In the genomic region with DNA sequence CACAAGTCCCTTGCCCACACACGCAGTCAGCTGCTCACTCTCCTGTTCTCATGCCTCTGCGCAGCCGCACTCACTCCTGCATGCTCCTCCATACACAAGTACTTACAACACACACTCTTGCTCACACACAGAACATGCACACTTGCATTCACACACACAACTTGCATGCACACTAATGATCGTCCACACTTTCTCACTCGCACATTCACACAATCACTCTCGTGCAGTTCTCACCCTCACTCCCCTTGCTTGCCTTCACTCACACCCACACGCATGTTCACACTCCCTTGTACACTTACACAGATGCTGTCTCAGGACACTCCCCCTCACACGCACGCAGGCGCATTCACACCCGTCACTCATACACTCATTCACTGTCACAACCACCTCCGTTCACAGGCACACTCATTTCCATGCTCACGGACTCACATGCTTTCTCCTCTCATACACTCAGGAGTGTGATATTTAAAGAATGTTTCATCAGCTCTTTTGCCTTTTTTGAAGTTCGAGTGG, we compare ENCODE assay signal across 33 cellular contexts. TPM values are rescaled to one million over a fixed set of nuclear protein-coding genes. Genes with fewer than 3 reads are reported as not detected.
DNase-seq lines count a peak whose midpoint lies in the region; ATAC-seq, FAIRE-seq and TF ChIP-seq lines count a peak whose summit lies in the region.
"Had no signal": no experiment of that assay in that cellular context is flagged by ENCODE, and none has a peak within 500 bp of the region (broad histone marks: within the 10 kb centered on the region; RNA-seq: fewer than 3 reads in every experiment).

No MANE protein-coding gene starts in this region.

- H2AFZ ChIP-seq in HepG2 (ENCODE audit: low read length), result no peak overlapping the region
- H2AFZ ChIP-seq: GM23338 had no signal

- H4K20me1 ChIP-seq in HepG2 (ENCODE audit: insufficient read depth, low read length), result no peaks in the 10 kb centered on the region

- TF ChIP-seq CTCF in HepG2 (CRISPR knock-in tag; IDR thresholded peaks at IDR 0.05) (no peak), right lobe of liver (IDR thresholded peaks at IDR 0.05) (no peak), brain (conservative IDR thresholded peaks at IDR 0.05) (no peak), omental fat pad (IDR thresholded peaks at IDR 0.05) (no peak), tibial nerve (IDR thresholded peaks at IDR 0.05) (no peak)

- TF ChIP-seq EP300 in HepG2 (IDR thresholded peaks at IDR 0.05; ENCODE audit: low read depth in 2 of 2, low read length in 2 of 2) (no peak), HepG2 (CRISPR knock-in tag; IDR thresholded peaks at IDR 0.05; ENCODE audit: borderline replicate concordance) (no peak), tibial nerve (IDR thresholded peaks at IDR 0.05) (no peak)

- no peak for TF ChIP-seq RAD21 in HepG2 (CRISPR knock-in tag; IDR thresholded peaks at IDR 0.05)

- H3K9ac ChIP-seq in HepG2 (ENCODE audit: insufficient read depth, low read depth, low read length), result no peak overlapping the region

- no peaks in the 10 kb centered on the region for H3K27me3 Mint-ChIP-seq in brain
- peaks cover 3 to 14% of the 10 kb centered on the region in 2 donors for H3K27me3 Mint-ChIP-seq in stimulated activated naive B cell treated with anti-CD40 and anti-IgM and Interleukin-4, amounts not matched to agents 10 μg/mL and 1 μg/mL and 100 μg/mL, for 72 hours
- H3K27me3 Mint-ChIP-seq: activated naive CD8-positive, alpha-beta T cell treated with anti-CD3 and anti-CD28 coated beads, Interleukin-2, amount 10 ng/mL, durations not matched to agents 7 days and 5 days had no signal

- FAIRE-seq in HepG2 (lab: Jason Lieb, UNC), result no peak
- FAIRE-seq: endothelial cell of umbilical vein, pancreas had no signal

- in situ Hi-C loops in HepG2 (cut with HindIII; ENCODE audit: extremely low pct_ligation_motif_present, low pct_unique_long_range_greater_than_20kb), result no loop called here

- H3K4me1 ChIP-seq in HepG2 (ENCODE audit: insufficient read depth, low read length) (no peaks in the 10 kb centered on the region), right lobe of liver (no peaks in the 10 kb centered on the region), tibial nerve (peaks cover 0 to 21% (median 0%) of the 10 kb centered on the region in 4 donors)
- H3K4me1 ChIP-seq: ascending aorta, pancreas had no signal

- CTCF ChIA-PET in HepG2 (lab: Yijun Ruan, JAX; ENCODE audit: low intra/inter-chr PET ratio, low total read pairs), result no interaction called here

- intact Hi-C loops in HepG2 (cut with micrococcal nuclease; ENCODE audit: unreplicated experiment) (no loop called here), right lobe of liver (cut with DNase I) (no loop called here)

- no peak overlapping the region for H3K27ac ChIP-seq in HepG2 (ENCODE audit: extremely low read length, insufficient read depth, low read length)
- H3K27ac ChIP-seq in right lobe of liver, result no peak overlapping the region
- H3K27ac ChIP-seq in tibial nerve, result no peak overlapping the region
- H3K27ac ChIP-seq: 22Rv1, ascending aorta, pancreas, SK-N-MC, thoracic aorta had no signal

- H3K79me2 ChIP-seq in HepG2 (ENCODE audit: insufficient read depth, low read length), result no peaks in the 10 kb centered on the region

- peaks cover 2 to 62% of the 10 kb centered on the region in 2 experiments; a peak in 4 of 5 replicates for H3K27me3 ChIP-seq in HepG2 (ENCODE audit: control insufficient read depth in 1 of 2, insufficient read depth in 2 of 2, low read length in 2 of 2)
- no peaks in the 10 kb centered on the region for H3K27me3 ChIP-seq in right lobe of liver
- no peaks in the 10 kb centered on the region for H3K27me3 ChIP-seq in tibial nerve
- H3K27me3 ChIP-seq: ascending aorta, pancreas had no signal

- H3K4me3 ChIP-seq in HepG2 (replicated peaks in 1 of 3; ENCODE audit: insufficient read depth in 1 of 3, low read depth in 2 of 3, low read length in 3 of 3) (no peak overlapping the region), right lobe of liver (no peak overlapping the region), tibial nerve (no peak overlapping the region)
- H3K4me3 ChIP-seq: ascending aorta, GM23338, pancreas, SK-N-MC, thoracic aorta had no signal

- POLR2A ChIA-PET in HepG2 (lab: Yijun Ruan, JAX), result no interaction called here

- peaks cover 46% of the 10 kb centered on the region for H3K4me1 Mint-ChIP-seq in brain
- H3K4me1 Mint-ChIP-seq in stimulated activated naive B cell treated with anti-CD40 and anti-IgM and Interleukin-4, amounts not matched to agents 10 μg/mL and 1 μg/mL and 100 μg/mL, for 72 hours, result no peaks in the 10 kb centered on the region
- H3K4me1 Mint-ChIP-seq: activated naive CD8-positive, alpha-beta T cell treated with anti-CD3 and anti-CD28 coated beads, Interleukin-2, amount 10 ng/mL, durations not matched to agents 7 days and 5 days had no signal

- no TSS peak for BruUV-seq in HepG2 (replicated peaks; lab: Mats Ljungman, UMichigan)

- peak overlapping the region; percentile 4 to 90 (median 24) for H3K27ac Mint-ChIP-seq in brain
- H3K27ac Mint-ChIP-seq in stimulated activated naive B cell treated with anti-CD40 and anti-IgM and Interleukin-4, amounts not matched to agents 10 μg/mL and 1 μg/mL and 100 μg/mL, for 72 hours, result no peak overlapping the region
- H3K27ac Mint-ChIP-seq: activated naive CD8-positive, alpha-beta T cell treated with anti-CD3 and anti-CD28 coated beads, Interleukin-2, amount 10 ng/mL, durations not matched to agents 7 days and 5 days; GM23338 had no signal

- WGBS in HepG2 (ENCODE audit: low lambda C conversion rate), result 65% methylated on average over 14 of the region's 14 CpGs
- 83% methylated on average over 14 of the region's 14 CpGs for WGBS in right lobe of liver (ENCODE audit: insufficient coverage, low coverage, low lambda C conversion rate, missing lambda C conversion rate)
- WGBS in tibial nerve, 2 donors, result 96 to 97% methylated on average over 14 of the region's 14 CpGs

- H3K4me2 ChIP-seq in HepG2 (ENCODE audit: low read depth, low read length), result no peak overlapping the region
- H3K4me2 ChIP-seq: GM23338 had no signal

- peak overlapping the region in 1 of 5 experiments; percentile 31 for H3K4me3 Mint-ChIP-seq in brain
- H3K4me3 Mint-ChIP-seq in stimulated activated naive B cell treated with anti-CD40 and anti-IgM and Interleukin-4, amounts not matched to agents 10 μg/mL and 1 μg/mL and 100 μg/mL, for 72 hours, result no peak overlapping the region
- H3K4me3 Mint-ChIP-seq: activated naive CD8-positive, alpha-beta T cell treated with anti-CD3 and anti-CD28 coated beads, Interleukin-2, amount 10 ng/mL, durations not matched to agents 7 days and 5 days; GM23338; nephron had no signal

- H3K9me3 Mint-ChIP-seq in brain, result no peaks in the 10 kb centered on the region
- H3K9me3 Mint-ChIP-seq in stimulated activated naive B cell treated with anti-CD40 and anti-IgM and Interleukin-4, amounts not matched to agents 10 μg/mL and 1 μg/mL and 100 μg/mL, for 72 hours, result no peaks in the 10 kb centered on the region
- H3K9me3 Mint-ChIP-seq: activated naive CD8-positive, alpha-beta T cell treated with anti-CD3 and anti-CD28 coated beads, Interleukin-2, amount 10 ng/mL, durations not matched to agents 7 days and 5 days; nephron had no signal

- no peaks in the 10 kb centered on the region for H3K36me3 ChIP-seq in HepG2 (replicated peaks in 1 of 2; ENCODE audit: control insufficient read depth in 1 of 2, insufficient read depth in 2 of 2, low read length in 2 of 2)
- no peaks in the 10 kb centered on the region for H3K36me3 ChIP-seq in right lobe of liver
- no peaks in the 10 kb centered on the region for H3K36me3 ChIP-seq in tibial nerve
- H3K36me3 ChIP-seq: ascending aorta, pancreas, thoracic aorta had no signal

- DNase-seq in HepG2 (ENCODE audit: low spot score), result no peak
- DNase-seq in right lobe of liver, result no peak
- no peak for DNase-seq in omental fat pad (ENCODE audit: low spot score)
- no peak for DNase-seq in tibial nerve (ENCODE audit: low spot score in 2 of 2)
- DNase-seq in stimulated activated naive B cell treated with anti-CD40 and anti-IgM and Interleukin-4, amounts not matched to agents 10 μg/mL and 1 μg/mL and 100 μg/mL, for 72 hours, result no peak
- no peak for DNase-seq in SIG-M5 treated with dmso at 0.1 percent for 504 hours (lab: John Stamatoyannopoulos, UW; ENCODE audit: unreplicated experiment)
- DNase-seq in C1 segment of cervical spinal cord (lab: John Stamatoyannopoulos, UW), result no peak
- DNase-seq: activated CD4-positive, alpha-beta T cell treated with anti-CD3 and anti-CD28 coated beads, Interleukin-2, amount 50 U/mL, for 1 hour; activated CD4-positive, CD25-positive, alpha-beta regulatory T cell; activated gamma-delta T cell treated with Interleukin-2 at 50 U/mL for 16 hours; activated naive CD8-positive, alpha-beta T cell treated with anti-CD3 and anti-CD28 coated beads, Interleukin-2, amount 10 ng/mL, durations not matched to agents 7 days and 5 days; activated T-cell treated with anti-CD3 and anti-CD28 coated beads, Interleukin-2, amount 50 U/mL, for 1 hour; central memory CD4-positive, alpha-beta T cell; DMS79; GDM1; Kasumi-1; mammary epithelial cell; NCI-H1436 treated with DMSO at 0.1 percent for 48 hours; NCI-H226; NCI-H526 treated with DMSO at 0.1 percent for 48 hours; pancreas; PC-3; retina; stimulated activated naive CD4-positive, alpha-beta T cell; T-helper 1 cell had no signal

- no peaks in the 10 kb centered on the region for H3K9me3 ChIP-seq in HepG2 (ENCODE audit: low read length)
- no peaks in the 10 kb centered on the region for H3K9me3 ChIP-seq in right lobe of liver
- no peaks in the 10 kb centered on the region for H3K9me3 ChIP-seq in tibial nerve
- H3K9me3 ChIP-seq: ascending aorta, pancreas, thoracic aorta had no signal

- TF ChIP-seq POLR2A in HepG2 (IDR thresholded peaks at IDR 0.05; ENCODE audit: insufficient read depth in 1 of 2, low read depth in 2 of 2, low read length in 2 of 2) (no peak), right lobe of liver (IDR thresholded peaks at IDR 0.05) (no peak), tibial nerve (IDR thresholded peaks at IDR 0.05) (no peak)

- H3K36me3 Mint-ChIP-seq in brain, result peaks cover 82% of the 10 kb centered on the region
- peaks cover 4 to 15% of the 10 kb centered on the region in 2 donors for H3K36me3 Mint-ChIP-seq in stimulated activated naive B cell treated with anti-CD40 and anti-IgM and Interleukin-4, amounts not matched to agents 10 μg/mL and 1 μg/mL and 100 μg/mL, for 72 hours

- no peak for ATAC-seq in HepG2
- no peak for ATAC-seq in right lobe of liver
- peak; percentile 74 for ATAC-seq in omental fat pad (ENCODE audit: low FRiP score)
- ATAC-seq in stimulated activated naive B cell treated with anti-CD40 and anti-IgM and Interleukin-4, amounts not matched to agents 10 μg/mL and 1 μg/mL and 100 μg/mL, for 72 hours (replicated peaks), result no peak
- ATAC-seq: GM23338, pancreas, PC-3 had no signal

RNA-seq across cellular contexts. Expression of a gene that starts 36.1 kb away (rescaled TPM):
- total RNA-seq in HepG2 (2016; rRNA removed; fragmentation: Illumina TruSeq; extraction: Trizol), result not detected in 2 replicates
- total RNA-seq in HepG2 (2016; cell fraction: cytosol; rRNA removed; fragmentation: Illumina TruSeq; extraction: Trizol; ENCODE audit: low read depth), result not detected in 2 replicates
- not detected in 2 replicates for total RNA-seq in HepG2 (2016; cell fraction: insoluble cytoplasmic fraction; rRNA removed; fragmentation: Illumina TruSeq; extraction: Trizol)
- total RNA-seq in HepG2 (2016; cell fraction: membrane; rRNA removed; fragmentation: Illumina TruSeq; extraction: Trizol), result not detected in 2 replicates
- not detected in 2 replicates for total RNA-seq in HepG2 (2016; cell fraction: nucleus; rRNA removed; fragmentation: Illumina TruSeq; extraction: Trizol)
- not detected in 2 replicates for polyA plus RNA-seq in HepG2 (2011; rRNA removed)
- not detected in 2 replicates for polyA plus RNA-seq in HepG2 (2011; cell fraction: cytosol; rRNA removed)
- not detected in 2 replicates for polyA plus RNA-seq in HepG2 (2011; cell fraction: nucleus; rRNA removed)
- not detected in 2 replicates for polyA plus RNA-seq in HepG2 (2012)
- polyA plus RNA-seq in HepG2 (2016; cell fraction: cytosol; fragmentation: Illumina TruSeq; extraction: Trizol; ENCODE audit: low read depth), result not detected in 2 replicates
- polyA plus RNA-seq in HepG2 (2016; cell fraction: insoluble cytoplasmic fraction; fragmentation: Illumina TruSeq; extraction: Trizol; ENCODE audit: low read depth), result not detected in 2 replicates
- polyA plus RNA-seq in HepG2 (2016; cell fraction: membrane; fragmentation: Illumina TruSeq; extraction: Trizol; ENCODE audit: low read depth), result not detected in 2 replicates
- not detected in 2 replicates for polyA plus RNA-seq in HepG2 (2016; cell fraction: nucleus; fragmentation: Illumina TruSeq; extraction: Trizol; ENCODE audit: insufficient read depth, low read depth)
- polyA minus RNA-seq in HepG2 (2011; rRNA and poly(A)+ RNA removed; ENCODE audit: low replicate concordance), result not detected in 2 replicates
- not detected in 2 replicates for polyA minus RNA-seq in HepG2 (2011; cell fraction: cytosol; rRNA and poly(A)+ RNA removed)
- polyA minus RNA-seq in HepG2 (2011; cell fraction: nucleus; rRNA and poly(A)+ RNA removed), result not detected in 2 replicates
- under 1 TPM in 2 of 6 experiments, not detected in 4; 0.30 to 0.31 TPM for total RNA-seq in right lobe of liver
- 0.22 TPM for polyA plus RNA-seq in brain (ENCODE audit: insufficient read depth, low read depth, low replicate concordance)
- under 1 TPM in 2 of 4 donors, not detected in 2; 0.50 to 0.65 TPM for total RNA-seq in omental fat pad
- total RNA-seq in tibial nerve, result not detected
- total RNA-seq: activated naive CD8-positive, alpha-beta T cell treated with anti-CD3 and anti-CD28 coated beads, Interleukin-2, amount 10 ng/mL, durations not matched to agents 7 days and 5 days; ascending aorta; endothelial cell of umbilical vein; thoracic aorta had no signal
- polyA plus RNA-seq: endothelial cell of umbilical vein had no signal
